In the genomic region with DNA sequence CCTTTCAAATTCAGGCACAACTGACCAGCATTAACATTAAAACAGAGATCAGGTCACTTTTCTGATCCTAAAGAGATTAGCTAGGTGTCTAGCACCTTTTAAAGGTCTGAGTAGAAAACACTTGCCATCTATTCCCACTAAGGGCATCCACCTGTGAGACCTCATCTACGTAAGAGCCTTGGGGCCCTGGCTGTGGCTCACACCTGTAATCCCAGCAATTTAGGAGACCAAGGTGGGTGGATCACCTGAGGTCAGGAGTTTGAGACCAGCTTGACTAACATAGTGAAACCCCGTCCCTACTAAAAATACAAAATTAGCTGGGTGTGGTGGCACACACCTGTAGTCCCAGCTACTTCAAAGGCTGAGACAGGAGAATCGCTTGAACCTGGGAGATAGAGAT, we compare ENCODE assay signal across 26 cellular contexts.
"Had no signal": no experiment of that assay in that cellular context is flagged by ENCODE, and none has a peak within 500 bp of the region (broad histone marks: within the 10 kb centered on the region; RNA-seq: fewer than 3 reads in every experiment).

No MANE protein-coding gene starts in this region.

- H3K27ac ChIP-seq: coronary artery, esophagus squamous epithelium, gastrocnemius medialis, left lung, thoracic aorta, upper lobe of right lung had no signal

- H3K4me3 ChIP-seq: coronary artery, esophagus squamous epithelium, gastrocnemius medialis, left lung, mucosa of descending colon, thoracic aorta, upper lobe of right lung had no signal

- ATAC-seq: activated T-cell treated with anti-CD3 and anti-CD28 coated beads, Interleukin-2, amount 50 U/mL, for 4 hours; gastrocnemius medialis; left lung; mucosa of descending colon; sciatic nerve; upper lobe of right lung had no signal

- H3K4me3 Mint-ChIP-seq: activated naive CD8-positive, alpha-beta T cell treated with anti-CD3 and anti-CD28 coated beads for 36 hours; activated T-cell treated with anti-CD3 and anti-CD28 coated beads, Interleukin-2, amount 50 U/mL, for 4 hours; neural crest cell had no signal

- H3K36me3 ChIP-seq: esophagus squamous epithelium, gastrocnemius medialis, left lung, thoracic aorta, upper lobe of right lung had no signal

- H3K36me3 Mint-ChIP-seq: activated naive CD8-positive, alpha-beta T cell treated with anti-CD3 and anti-CD28 coated beads for 36 hours had no signal

- H3K27me3 ChIP-seq: esophagus squamous epithelium, gastrocnemius medialis, left lung, upper lobe of right lung had no signal

- DNase-seq: activated CD4-positive, alpha-beta T cell treated with anti-CD3 and anti-CD28 coated beads, Interleukin-2, amount 50 U/mL, for 4 hours; activated CD8-positive, alpha-beta memory T cell treated with anti-CD3 and anti-CD28 coated beads for 24 hours; activated CD8-positive, alpha-beta memory T cell treated with anti-CD3 and anti-CD28 coated beads, Interleukin-2, amount 50 U/mL, for 4 hours; activated naive CD4-positive, alpha-beta T cell treated with Interleukin-2 at 50 U/mL for 16 hours; activated naive CD8-positive, alpha-beta T cell treated with anti-CD3 and anti-CD28 coated beads for 36 hours; activated T-cell treated with anti-CD3 and anti-CD28 coated beads, Interleukin-2, amount 50 U/mL, for 4 hours; cerebellar nuclear complex; esophagus squamous epithelium; gastrocnemius medialis; hippocampal formation; kidney glomerular epithelial cell; left lung; mucosa of descending colon; occipital lobe; posterior cingulate gyrus; small intestine; stimulated activated CD4-positive, alpha-beta T cell treated with anti-CD3 and anti-CD28 coated beads, Interleukin-2, amount 100 ng/mL, for 48 hours; stimulated activated CD8-positive, alpha-beta memory T cell treated with anti-CD3 and anti-CD28 coated beads, Interleukin-4, amount 100 ng/mL, for 48 hours; stimulated activated naive CD4-positive, alpha-beta T cell; T-helper 1 cell; upper lobe of right lung had no signal

- H3K9me3 Mint-ChIP-seq: activated T-helper 2 cell treated with anti-CD3 and anti-CD28 coated beads, Interferon-gamma antibody, Interleukin-2, Interleukin-4, amounts not matched to agents 10 μg/mL and 5 μg/mL and 100 μg/mL, durations not matched to agents 14 hours and 24 hours and 36 hours had no signal

- H3K27ac Mint-ChIP-seq: activated naive CD8-positive, alpha-beta T cell treated with anti-CD3 and anti-CD28 coated beads for 36 hours; activated T-helper 2 cell treated with anti-CD3 and anti-CD28 coated beads, Interferon-gamma antibody, Interleukin-2, Interleukin-4, amounts not matched to agents 10 μg/mL and 5 μg/mL and 100 μg/mL, durations not matched to agents 14 hours and 24 hours and 36 hours had no signal

- H3K9me3 ChIP-seq: esophagus squamous epithelium, gastrocnemius medialis, left lung, upper lobe of right lung had no signal

- H3K4me1 ChIP-seq: gastrocnemius medialis had no signal
